10 cellular contexts compared by ENCODE assay signal in genomic region chr12:108801736-108802665, GRCh38. TPM values are rescaled to one million over a fixed set of nuclear protein-coding genes. Genes with fewer than 3 reads are reported as not detected.
DNase-seq lines count a peak whose midpoint lies in the region; ATAC-seq and TF ChIP-seq lines count a peak whose summit lies in the region.
"Had no signal": no experiment of that assay in that cellular context is flagged by ENCODE, and none has a peak within 500 bp of the region (broad histone marks: within the 10 kb centered on the region; RNA-seq: fewer than 3 reads in every experiment).

No MANE protein-coding gene starts in this region.

- H3K4me3 Mint-ChIP-seq in GM23338 = peak overlapping the region; percentile 68

- peaks cover 4% of the 10 kb centered on the region for H3K27me3 Mint-ChIP-seq in GM23338 (ENCODE audit: insufficient read depth, low read depth, poor library complexity)

- H3K27ac ChIP-seq in GM23338 (ENCODE audit: low read depth) = peak overlapping the region; percentile 82
- H3K27ac ChIP-seq in iPS-18a (ENCODE audit: low read length) = peak overlapping the region; percentile 38
- H3K27ac ChIP-seq in skin epidermis = peak overlapping the region in 20 of 21 experiments; percentile 29 to 90 (median 76)

- peak; percentile 93 for DNase-seq in GM23338 (ENCODE audit: low spot score)
- DNase-seq in astrocyte of the cerebellum (ENCODE audit: low read depth) = no peak
- no peak for DNase-seq in germinal center (ENCODE audit: low spot score)
- DNase-seq in T1000 (lab: John Stamatoyannopoulos, UW) = no peak
- DNase-seq: NCI-H2029 treated with DMSO at 0.1 percent for 48 hours had no signal

- no peaks in the 10 kb centered on the region for H3K27me3 ChIP-seq in GM23338 (ENCODE audit: insufficient read depth)
- no peaks in the 10 kb centered on the region for H3K27me3 ChIP-seq in iPS-18a (ENCODE audit: control insufficient read depth, insufficient read depth, low read length)

- H3K9me3 Mint-ChIP-seq in GM23338 = peaks cover 7% of the 10 kb centered on the region; the same call in 2 of the 3 replicates
- H3K9me3 Mint-ChIP-seq: activated T-helper 2 cell treated with anti-CD3 and anti-CD28 coated beads, Interferon-gamma antibody, Interleukin-2, Interleukin-4, amounts not matched to agents 10 μg/mL and 5 μg/mL and 100 μg/mL, durations not matched to agents 14 hours and 24 hours and 36 hours had no signal

- H3K9me3 ChIP-seq in iPS-18a (ENCODE audit: control insufficient read depth, low read depth, low read length) = no peaks in the 10 kb centered on the region

- in situ Hi-C loops in astrocyte of the cerebellum (cut with HindIII; ENCODE audit: low sequenced_read_pairs) = no loop called here

- no peaks in the 10 kb centered on the region for H3K79me2 ChIP-seq in GM23338 (replicated peaks; ENCODE audit: insufficient read depth)

- peaks cover 25% of the 10 kb centered on the region for H3K4me1 Mint-ChIP-seq in GM23338

- H3K4me1 ChIP-seq in GM23338 (ENCODE audit: insufficient read depth) (peaks cover 21% of the 10 kb centered on the region), iPS-18a (ENCODE audit: control insufficient read depth, low read depth, low read length) (peaks cover 21% of the 10 kb centered on the region)

- TF ChIP-seq CTCF in GM23338 (conservative IDR thresholded peaks at IDR 0.05; ENCODE audit: low read depth in 2 of 2) (no peak), astrocyte of the cerebellum (IDR thresholded peaks at IDR 0.05; ENCODE audit: low read depth, low read length, missing control alignments) (no peak)

- peaks cover 56% of the 10 kb centered on the region for H3K36me3 Mint-ChIP-seq in GM23338 (ENCODE audit: low read depth)

- H3K36me3 ChIP-seq in GM23338 (ENCODE audit: insufficient read depth) (peaks cover 5% of the 10 kb centered on the region; the same call in 1 of the 2 replicates), iPS-18a (ENCODE audit: control insufficient read depth, low read depth, low read length) (peaks cover 38% of the 10 kb centered on the region)

- no peaks in the 10 kb centered on the region for H3K9me2 ChIP-seq in GM23338 (ENCODE audit: insufficient read depth)

- H3F3A ChIP-seq in GM23338 (replicated peaks; ENCODE audit: low read depth) = no peaks in the 10 kb centered on the region

- ATAC-seq in GM23338 = peak; percentile 95
- ATAC-seq in GM21447 (IDR thresholded peaks at IDR 0.05; ENCODE audit: unreplicated experiment) = no peak
- ATAC-seq in GM21528 (IDR thresholded peaks at IDR 0.05; ENCODE audit: low FRiP score, unreplicated experiment) = no peak

- peak overlapping the region; percentile 97 for H3K27ac Mint-ChIP-seq in GM23338
- H3K27ac Mint-ChIP-seq: activated T-helper 2 cell treated with anti-CD3 and anti-CD28 coated beads, Interferon-gamma antibody, Interleukin-2, Interleukin-4, amounts not matched to agents 10 μg/mL and 5 μg/mL and 100 μg/mL, durations not matched to agents 14 hours and 24 hours and 36 hours had no signal

- peak overlapping the region; percentile 50; the same call in 1 of the 2 replicates for H3K4me2 ChIP-seq in GM23338

- no peak overlapping the region for H2AFZ ChIP-seq in GM23338

- H4K20me1 ChIP-seq in GM23338 (replicated peaks; ENCODE audit: insufficient read depth) = no peaks in the 10 kb centered on the region

- H3K9ac ChIP-seq in iPS-18a (ENCODE audit: low read length) = peak overlapping the region; percentile 29

- H3K4me3 ChIP-seq in GM23338 (no peak overlapping the region), astrocyte of the cerebellum (ENCODE audit: low read depth, low read length) (peak overlapping the region; percentile 5), iPS-18a (ENCODE audit: low read length) (peak overlapping the region; percentile 24), skin epidermis (no peak overlapping the region)

TF ChIP-seq in GM23338, 12 proteins besides CTCF, POLR2A, EP300 and RAD21:
- no peak for TF ChIP-seq EZH2phosphoT487 (IDR thresholded peaks at IDR 0.05; ENCODE audit: unreplicated experiment)
- TF ChIP-seq CREB1 (CRISPR knock-in tag; IDR thresholded peaks at IDR 0.05; ENCODE audit: low read depth) = peak; percentile 27; the same call in 1 of the 2 replicates
- TF ChIP-seq, protein P1, sequence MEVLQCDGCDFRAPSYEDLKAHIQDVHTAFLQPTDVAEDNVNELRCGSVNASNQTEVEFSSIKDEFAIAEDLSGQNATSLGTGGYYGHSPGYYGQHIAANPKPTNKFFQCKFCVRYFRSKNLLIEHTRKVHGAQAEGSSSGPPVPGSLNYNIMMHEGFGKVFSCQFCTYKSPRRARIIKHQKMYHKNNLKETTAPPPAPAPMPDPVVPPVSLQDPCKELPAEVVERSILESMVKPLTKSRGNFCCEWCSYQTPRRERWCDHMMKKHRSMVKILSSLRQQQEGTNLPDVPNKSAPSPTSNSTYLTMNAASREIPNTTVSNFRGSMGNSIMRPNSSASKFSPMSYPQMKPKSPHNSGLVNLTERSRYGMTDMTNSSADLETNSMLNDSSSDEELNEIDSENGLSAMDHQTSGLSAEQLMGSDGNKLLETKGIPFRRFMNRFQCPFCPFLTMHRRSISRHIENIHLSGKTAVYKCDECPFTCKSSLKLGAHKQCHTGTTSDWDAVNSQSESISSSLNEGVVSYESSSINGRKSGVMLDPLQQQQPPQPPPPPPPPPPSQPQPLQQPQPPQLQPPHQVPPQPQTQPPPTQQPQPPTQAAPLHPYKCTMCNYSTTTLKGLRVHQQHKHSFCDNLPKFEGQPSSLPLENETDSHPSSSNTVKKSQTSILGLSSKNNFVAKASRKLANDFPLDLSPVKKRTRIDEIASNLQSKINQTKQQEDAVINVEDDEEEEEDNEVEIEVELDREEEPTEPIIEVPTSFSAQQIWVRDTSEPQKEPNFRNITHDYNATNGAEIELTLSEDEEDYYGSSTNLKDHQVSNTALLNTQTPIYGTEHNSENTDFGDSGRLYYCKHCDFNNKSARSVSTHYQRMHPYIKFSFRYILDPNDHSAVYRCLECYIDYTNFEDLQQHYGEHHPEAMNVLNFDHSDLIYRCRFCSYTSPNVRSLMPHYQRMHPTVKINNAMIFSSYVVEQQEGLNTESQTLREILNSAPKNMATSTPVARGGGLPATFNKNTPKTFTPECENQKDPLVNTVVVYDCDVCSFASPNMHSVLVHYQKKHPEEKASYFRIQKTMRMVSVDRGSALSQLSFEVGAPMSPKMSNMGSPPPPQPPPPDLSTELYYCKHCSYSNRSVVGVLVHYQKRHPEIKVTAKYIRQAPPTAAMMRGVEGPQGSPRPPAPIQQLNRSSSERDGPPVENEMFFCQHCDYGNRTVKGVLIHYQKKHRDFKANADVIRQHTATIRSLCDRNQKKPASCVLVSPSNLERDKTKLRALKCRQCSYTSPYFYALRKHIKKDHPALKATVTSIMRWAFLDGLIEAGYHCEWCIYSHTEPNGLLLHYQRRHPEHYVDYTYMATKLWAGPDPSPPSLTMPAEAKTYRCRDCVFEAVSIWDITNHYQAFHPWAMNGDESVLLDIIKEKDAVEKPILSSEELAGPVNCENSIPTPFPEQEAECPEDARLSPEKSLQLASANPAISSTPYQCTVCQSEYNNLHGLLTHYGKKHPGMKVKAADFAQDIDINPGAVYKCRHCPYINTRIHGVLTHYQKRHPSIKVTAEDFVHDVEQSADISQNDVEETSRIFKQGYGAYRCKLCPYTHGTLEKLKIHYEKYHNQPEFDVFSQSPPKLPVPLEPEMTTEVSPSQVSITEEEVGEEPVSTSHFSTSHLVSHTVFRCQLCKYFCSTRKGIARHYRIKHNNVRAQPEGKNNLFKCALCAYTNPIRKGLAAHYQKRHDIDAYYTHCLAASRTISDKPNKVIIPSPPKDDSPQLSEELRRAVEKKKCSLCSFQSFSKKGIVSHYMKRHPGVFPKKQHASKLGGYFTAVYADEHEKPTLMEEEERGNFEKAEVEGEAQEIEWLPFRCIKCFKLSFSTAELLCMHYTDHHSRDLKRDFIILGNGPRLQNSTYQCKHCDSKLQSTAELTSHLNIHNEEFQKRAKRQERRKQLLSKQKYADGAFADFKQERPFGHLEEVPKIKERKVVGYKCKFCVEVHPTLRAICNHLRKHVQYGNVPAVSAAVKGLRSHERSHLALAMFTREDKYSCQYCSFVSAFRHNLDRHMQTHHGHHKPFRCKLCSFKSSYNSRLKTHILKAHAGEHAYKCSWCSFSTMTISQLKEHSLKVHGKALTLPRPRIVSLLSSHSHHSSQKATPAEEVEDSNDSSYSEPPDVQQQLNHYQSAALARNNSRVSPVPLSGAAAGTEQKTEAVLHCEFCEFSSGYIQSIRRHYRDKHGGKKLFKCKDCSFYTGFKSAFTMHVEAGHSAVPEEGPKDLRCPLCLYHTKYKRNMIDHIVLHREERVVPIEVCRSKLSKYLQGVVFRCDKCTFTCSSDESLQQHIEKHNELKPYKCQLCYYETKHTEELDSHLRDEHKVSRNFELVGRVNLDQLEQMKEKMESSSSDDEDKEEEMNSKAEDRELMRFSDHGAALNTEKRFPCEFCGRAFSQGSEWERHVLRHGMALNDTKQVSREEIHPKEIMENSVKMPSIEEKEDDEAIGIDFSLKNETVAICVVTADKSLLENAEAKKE (CRISPR knock-in tag; IDR thresholded peaks at IDR 0.05) = peak; percentile 21; the same call in 1 of the 2 replicates

RNA-seq across cellular contexts. Expression of gene SSH1, which starts 55.4 kb away (rescaled TPM):
- 10.8 and 11.8 TPM in 2 replicates for total RNA-seq in GM23338 (2014; rRNA removed; shearing (Covaris generic))
- 3.4 and 3.6 TPM in 2 replicates for polyA plus RNA-seq in GM23338 (2016; fragmentation: Nextera tagmentation; extraction: Ambion mirVana)

Comparison
In these comparisons a context has a peak if more than half of its experiments do, and no peak if none do; other contexts are left out.
1. H3K4me3 ChIP-seq: peak in astrocyte of the cerebellum (single experiment) and iPS-18a (single experiment); none in GM23338 (single experiment) and skin epidermis (0 of 7).
2. Peak in every context shown above with its lines, with median percentiles within 50 percentile points of each other: H3K27ac ChIP-seq.